In the genomic region with DNA sequence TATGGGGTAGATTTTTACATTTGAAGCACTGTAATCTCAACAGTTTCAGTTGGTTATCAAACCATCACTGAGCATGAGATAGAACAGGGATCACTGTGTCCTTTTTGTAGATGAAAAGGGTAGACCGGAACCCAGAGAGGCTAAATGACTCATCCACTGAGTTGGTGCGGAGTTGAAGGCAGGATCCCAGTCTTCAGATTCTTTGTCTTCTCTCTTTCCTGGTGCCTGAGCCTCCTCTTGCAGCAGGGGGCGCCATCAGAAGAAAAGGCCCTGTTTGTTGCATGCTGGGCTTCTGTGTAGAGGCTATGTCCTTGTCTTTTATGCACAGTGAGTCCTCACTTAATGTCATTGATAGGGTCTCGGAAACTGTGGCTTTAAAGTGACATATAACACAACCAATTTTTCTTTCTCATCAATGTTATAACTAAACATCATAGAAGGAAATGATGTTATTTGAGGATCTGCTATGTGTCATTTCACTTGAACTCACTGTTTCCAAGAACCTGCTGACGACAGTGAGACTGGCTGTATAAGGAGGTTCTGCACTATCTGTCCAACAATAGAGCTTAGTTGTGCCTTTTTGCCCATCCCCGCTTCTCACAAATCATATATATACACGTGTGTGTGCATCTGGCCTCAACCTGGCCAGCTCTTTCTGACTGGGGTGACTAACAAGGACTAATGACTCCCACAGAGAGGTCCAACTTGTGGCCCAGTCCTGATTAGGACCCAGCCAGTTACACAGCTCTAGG, we compare ENCODE assay signal across 1 cellular context.
TF ChIP-seq lines count a peak whose summit lies in the region.

No MANE protein-coding gene starts in this region.

TF ChIP-seq in HepG2, 621 proteins besides CTCF, POLR2A, EP300 and RAD21:
- TF ChIP-seq SRSF4 (IDR thresholded peaks at IDR 0.05; ENCODE audit: low read depth, low read length, poor library complexity, severe bottlenecking) (no peak), NFKBIZ (CRISPR knock-in tag; IDR thresholded peaks at IDR 0.05) (no peak), GATAD1 (CRISPR knock-in tag; IDR thresholded peaks at IDR 0.05) (0 out of 2 replicates have a peak, but pooled peaks have one; percentile 15), FOXP1 (IDR thresholded peaks at IDR 0.05) (no peak), FOXP1 (CRISPR knock-in tag; IDR thresholded peaks at IDR 0.05) (no peak), STAG1 (CRISPR knock-in tag; IDR thresholded peaks at IDR 0.05) (peak; percentile 38; the same call in 1 of the 2 replicates), FOSL2 (CRISPR knock-in tag; IDR thresholded peaks at IDR 0.05) (0 out of 2 replicates have a peak, but pooled peaks have one; percentile 49), TARDBP (CRISPR knock-in tag; IDR thresholded peaks at IDR 0.05) (no peak), SMC3 (IDR thresholded peaks at IDR 0.05; ENCODE audit: low read length) (peak; percentile 50; the same call in 1 of the 2 replicates), ZNF441 (CRISPR knock-in tag; IDR thresholded peaks at IDR 0.05; ENCODE audit: borderline replicate concordance) (peak; percentile 94), NFE2 (CRISPR knock-in tag; IDR thresholded peaks at IDR 0.05) (no peak), KDM5A (IDR thresholded peaks at IDR 0.05; ENCODE audit: borderline replicate concordance, low read length) (no peak)
